Comparison of ENCODE assay signal across 2 cellular contexts in genomic region chr4:156672492-156672891, GRCh38.
TF ChIP-seq lines count a peak whose summit lies in the region.

No MANE protein-coding gene starts in this region.

TF ChIP-seq in HCT116, 20 proteins besides CTCF, POLR2A, EP300 and RAD21 (continued from another document):
- TF ChIP-seq ZBTB33 (IDR thresholded peaks at IDR 0.05; ENCODE audit: extremely low read depth, insufficient replicate concordance, low read length), result no peak
- TF ChIP-seq SIN3A (IDR thresholded peaks at IDR 0.05; ENCODE audit: low read depth), result no peak
- no peak for TF ChIP-seq EGR1 (IDR thresholded peaks at IDR 0.05; ENCODE audit: low read depth)
- TF ChIP-seq REST (IDR thresholded peaks at IDR 0.05; ENCODE audit: low read depth), result no peak
- TF ChIP-seq CEBPB (IDR thresholded peaks at IDR 0.05; ENCODE audit: low read depth), result no peak
- no peak for TF ChIP-seq EZH2 (IDR thresholded peaks at IDR 0.05)
- no peak for TF ChIP-seq ELF1 (IDR thresholded peaks at IDR 0.05; ENCODE audit: borderline replicate concordance, low read depth)
- TF ChIP-seq JUND (IDR thresholded peaks at IDR 0.05), result no peak
- TF ChIP-seq SP1 (IDR thresholded peaks at IDR 0.05; ENCODE audit: low read depth), result no peak
- no peak for TF ChIP-seq MAX (IDR thresholded peaks at IDR 0.05)
- no peak for TF ChIP-seq ATF3 (IDR thresholded peaks at IDR 0.05)
- TF ChIP-seq ZFX (IDR thresholded peaks at IDR 0.05), result no peak
- no peak for TF ChIP-seq FOSL1 (IDR thresholded peaks at IDR 0.05; ENCODE audit: low read depth)
- no peak for TF ChIP-seq ZNF274 (IDR thresholded peaks at IDR 0.05; ENCODE audit: low read depth, low read length)
- TF ChIP-seq EZH2phosphoT487 (IDR thresholded peaks at IDR 0.05; ENCODE audit: borderline replicate concordance), result no peak
- TF ChIP-seq SRF (IDR thresholded peaks at IDR 0.05; ENCODE audit: low read depth), result no peak
- no peak for TF ChIP-seq POLR2AphosphoS5 (IDR thresholded peaks at IDR 0.05; ENCODE audit: low read depth, low read length)
- no peak for TF ChIP-seq TCF7L2 (IDR thresholded peaks at IDR 0.05; ENCODE audit: borderline replicate concordance, extremely low read depth, insufficient read depth, insufficient read length)

TF ChIP-seq in SK-N-SH, 30 proteins besides CTCF, POLR2A, EP300 and RAD21 (continued from another document):
- TF ChIP-seq USF2 (IDR thresholded peaks at IDR 0.05; ENCODE audit: borderline replicate concordance, low read depth, low read length) (no peak), POLR2AphosphoS5 (IDR thresholded peaks at IDR 0.05; ENCODE audit: low read depth, low read length) (no peak)
